ENCODE assay signal across 22 cellular contexts in genomic region chr4:4696521-4696920, GRCh38.
"Had no signal": no experiment of that assay in that cellular context is flagged by ENCODE, and none has a peak within 500 bp of the region (broad histone marks: within the 10 kb centered on the region; RNA-seq: fewer than 3 reads in every experiment).

No MANE protein-coding gene starts in this region.

- H3K79me2 ChIP-seq: hepatocyte had no signal

- H3K4me1 Mint-ChIP-seq: naive thymus-derived CD4-positive, alpha-beta T cell had no signal

- H3K36me3 ChIP-seq: gastrocnemius medialis, heart left ventricle, left lung, neutrophil, pancreas, right lobe of liver, stomach, thyroid gland had no signal

- H3K9me3 Mint-ChIP-seq: effector memory CD8-positive, alpha-beta T cell; nephron had no signal

- H3K27ac ChIP-seq: coronary artery, gastrocnemius medialis, heart left ventricle, hepatocyte, left lung, neutrophil, pancreas, right lobe of liver, stomach, thyroid gland had no signal

- H3K4me3 Mint-ChIP-seq: effector memory CD8-positive, alpha-beta T cell; mesothelial cell of epicardium; naive thymus-derived CD4-positive, alpha-beta T cell; nephron had no signal

- H3K4me2 ChIP-seq: hepatocyte had no signal

- ATAC-seq: effector memory CD8-positive, alpha-beta T cell; gastrocnemius medialis; heart left ventricle; left lung; naive thymus-derived CD4-positive, alpha-beta T cell; right lobe of liver had no signal

- H3K27ac Mint-ChIP-seq: effector memory CD8-positive, alpha-beta T cell; mesothelial cell of epicardium; naive thymus-derived CD4-positive, alpha-beta T cell had no signal

- H3K4me3 ChIP-seq: coronary artery, gastrocnemius medialis, heart left ventricle, hepatocyte, left lung, pancreas, right lobe of liver, stomach, thyroid gland had no signal

- H3K4me1 ChIP-seq: gastrocnemius medialis, left lung, pancreas, right lobe of liver had no signal

- DNase-seq: dermis blood vessel endothelial cell; effector memory CD8-positive, alpha-beta T cell; gastrocnemius medialis; heart left ventricle; kidney; left lung; mesenchymal stem cell; naive thymus-derived CD4-positive, alpha-beta T cell; pancreas; right lobe of liver; small intestine; stimulated activated CD4-positive, alpha-beta T cell treated with anti-CD3 and anti-CD28 coated beads, Interleukin-15, amount 100 ng/mL, for 24 hours; stimulated activated CD4-positive, alpha-beta T cell treated with anti-CD3 and anti-CD28 coated beads, Interleukin-2, amount 100 ng/mL, for 48 hours; stimulated activated CD8-positive, alpha-beta memory T cell treated with anti-CD3 and anti-CD28 coated beads, Interleukin-4, amount 100 ng/mL, for 48 hours; stimulated activated naive CD4-positive, alpha-beta T cell treated with Interleukin-2 at 50 U/mL for 16 hours; stomach had no signal

- H2AFZ ChIP-seq: hepatocyte had no signal

- H3K9me3 ChIP-seq: gastrocnemius medialis, heart left ventricle, left lung, neutrophil, pancreas, right lobe of liver, stomach, thyroid gland had no signal

- H3K27me3 Mint-ChIP-seq: effector memory CD8-positive, alpha-beta T cell; naive thymus-derived CD4-positive, alpha-beta T cell had no signal

- H3K27me3 ChIP-seq: gastrocnemius medialis, heart left ventricle, hepatocyte, left lung, neutrophil, pancreas, right lobe of liver, stomach, thyroid gland had no signal
